In the genomic region with DNA sequence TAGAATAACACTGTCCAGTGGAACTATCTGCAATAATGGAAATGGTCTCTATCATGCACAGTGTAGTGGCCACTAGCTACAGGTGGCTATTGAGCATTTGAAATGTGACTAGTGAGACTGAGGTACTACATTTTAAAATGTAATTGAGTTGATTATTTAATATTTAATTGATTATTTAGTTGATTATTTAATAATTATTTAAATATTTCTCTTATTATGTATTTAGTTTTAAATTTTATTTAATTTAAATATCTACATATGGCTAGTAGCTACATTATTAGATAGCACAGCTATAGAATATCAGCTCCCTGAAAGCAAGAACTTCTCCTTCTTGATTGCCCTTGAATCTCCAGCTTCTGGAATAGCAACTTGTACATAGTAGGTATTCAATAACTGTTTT, we compare ENCODE assay signal across 10 cellular contexts.
"Had no signal": no experiment of that assay in that cellular context is flagged by ENCODE, and none has a peak within 500 bp of the region (broad histone marks: within the 10 kb centered on the region; RNA-seq: fewer than 3 reads in every experiment).

No MANE protein-coding gene starts in this region.

- H3K4me3 ChIP-seq: GM23248, K562 had no signal

- H2AFZ ChIP-seq: GM23248 had no signal

- H3K9ac ChIP-seq: GM23248 had no signal

- H3K27ac Mint-ChIP-seq: H9, HFFc6 had no signal

- H3K27ac ChIP-seq: GM23248 had no signal

- H3K4me1 Mint-ChIP-seq: H9 had no signal

- ATAC-seq: K562 had no signal

- DNase-seq: GM23248, H9, HCEC 1CT, HFFc6, IMR-90, KG1 had no signal

- H3K9me3 Mint-ChIP-seq: HFFc6 had no signal

- FAIRE-seq: H1, H54, HTR-8/SVneo, K562 had no signal

- H3K4me3 Mint-ChIP-seq: H9, HFFc6 had no signal
